ENCODE assay signal across 7 cellular contexts in the genomic region with DNA sequence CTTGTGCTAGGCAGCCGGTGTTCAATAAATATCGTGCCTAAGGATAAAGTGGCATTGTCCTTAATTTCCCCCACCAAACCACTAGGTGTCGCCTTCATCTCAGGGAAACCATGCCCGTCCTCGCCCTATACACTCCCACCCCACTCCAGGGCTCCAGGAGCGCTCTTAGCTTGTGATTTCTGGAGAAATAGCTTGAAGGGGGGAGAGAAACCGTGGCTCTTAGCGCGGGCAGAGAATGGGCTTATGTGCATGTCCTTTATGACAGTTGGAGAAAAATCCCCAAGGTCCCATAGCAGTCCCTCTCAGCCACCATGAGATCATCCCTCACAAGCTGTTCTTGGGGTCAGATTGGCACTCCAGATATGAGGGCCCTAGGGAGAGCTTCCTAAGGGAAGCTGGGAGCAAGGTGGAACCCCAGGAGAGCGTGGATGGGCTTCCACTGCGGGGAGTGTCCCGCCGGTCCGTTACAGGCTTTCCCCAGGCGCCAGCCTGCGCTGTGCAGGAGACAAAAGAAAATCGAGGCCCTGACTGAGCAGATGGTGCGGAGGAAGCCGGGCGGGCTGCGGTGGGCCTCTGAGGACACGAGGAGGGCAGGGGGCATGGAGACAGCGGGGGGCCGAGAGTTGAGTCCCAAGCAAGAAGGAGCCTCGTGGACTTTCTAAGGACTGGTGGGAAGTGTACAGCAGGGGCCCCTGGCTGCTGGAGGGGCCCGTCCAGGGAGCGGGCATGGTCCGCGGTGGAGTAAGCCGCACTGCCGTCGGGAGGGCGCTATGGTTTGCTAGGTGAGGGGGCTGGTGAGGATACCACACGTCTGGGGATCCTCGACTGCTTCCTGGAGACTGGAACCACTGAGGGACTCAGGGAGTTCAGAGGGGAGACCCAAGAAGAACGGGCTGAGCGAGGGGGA. TPM values are rescaled to one million over a fixed set of nuclear protein-coding genes. Genes with fewer than 3 reads are reported as not detected.
A peak's percentile ranks its signal among the peaks of the same experiment; 100 is the strongest.
DNase-seq lines count a peak whose midpoint lies in the region; ATAC-seq, FAIRE-seq and TF ChIP-seq lines count a peak whose summit lies in the region.

No MANE protein-coding gene starts in this region.

- no peaks in the 10 kb centered on the region for H3K36me3 ChIP-seq in hepatocyte (replicated peaks; ENCODE audit: insufficient read depth, low read depth)

- H3K4me1 Mint-ChIP-seq in T-helper 17 cell = peaks cover 23% of the 10 kb centered on the region

- DNase-seq in GM12892 (ENCODE audit: insufficient read length) (peak; percentile 69), NCI-H128 (lab: John Stamatoyannopoulos, UW; ENCODE audit: unreplicated experiment) (peak; percentile 47), T-helper 17 cell (peak in 2 of 3 donors; percentile 39 to 41), astrocyte of the hippocampus (ENCODE audit: low read depth, low spot score) (peak; percentile 91), hepatocyte (ENCODE audit: low spot score) (peak; percentile 90), putamen (ENCODE audit: low spot score) (peak; percentile 80)

- H3K4me2 ChIP-seq in hepatocyte = peak overlapping the region; percentile 91

- no peaks in the 10 kb centered on the region for H3K9me2 ChIP-seq in hepatocyte (replicated peaks; ENCODE audit: insufficient read depth)

- peak; percentile 95 for ATAC-seq in T-helper 17 cell
- no peak for ATAC-seq in GM21515 (IDR thresholded peaks at IDR 0.05; ENCODE audit: unreplicated experiment)

- H3K27me3 ChIP-seq in hepatocyte = no peaks in the 10 kb centered on the region

- H3K9me3 ChIP-seq in T-helper 17 cell (ENCODE audit: control insufficient read depth, low read length, poor library complexity, severe bottlenecking) (no peaks in the 10 kb centered on the region), hepatocyte (ENCODE audit: low read depth) (no peaks in the 10 kb centered on the region)

- peak overlapping the region; percentile 66 for H2AFZ ChIP-seq in hepatocyte

- no peak overlapping the region for H3K4me3 Mint-ChIP-seq in T-helper 17 cell

- TF ChIP-seq CTCF in hepatocyte (IDR thresholded peaks at IDR 0.05; ENCODE audit: poor library complexity) = peak; percentile 89

- FAIRE-seq in GM12892 (lab: Jason Lieb, UNC) = peak; percentile 98

- no peaks in the 10 kb centered on the region for H3K79me2 ChIP-seq in hepatocyte

- no peaks in the 10 kb centered on the region for H4K20me1 ChIP-seq in hepatocyte (ENCODE audit: insufficient read depth, poor library complexity, severe bottlenecking)

- no peak for TF ChIP-seq POLR2A in GM12892 (IDR thresholded peaks at IDR 0.05; ENCODE audit: low read depth, low read length)

- 48% methylated on average over 34 of the region's 37 CpGs for WGBS in hepatocyte (ENCODE audit: low lambda C conversion rate, missing lambda C conversion rate)

- H3K27me3 Mint-ChIP-seq in T-helper 17 cell = no peaks in the 10 kb centered on the region

- peaks cover 7% of the 10 kb centered on the region for H3K36me3 Mint-ChIP-seq in T-helper 17 cell (ENCODE audit: low read depth)

- H3K27ac Mint-ChIP-seq in T-helper 17 cell = no peak overlapping the region

- H3K4me3 ChIP-seq in hepatocyte = no peak overlapping the region

- peak overlapping the region; percentile 70 for H3K27ac ChIP-seq in hepatocyte

- H3K4me1 ChIP-seq in hepatocyte (ENCODE audit: insufficient read depth) = peaks cover 15% of the 10 kb centered on the region

RNA-seq across cellular contexts. Expression of a gene that starts 0.8 kb away (rescaled TPM):
- polyA plus RNA-seq in GM12892 (2012; ENCODE audit: missing spikeins) = 10.0 TPM
- total RNA-seq in T-helper 17 cell (1 to 10 TPM; 3.8 to 4.0 TPM), hepatocyte (12.8 and 13.9 TPM in 2 replicates)
- polyA plus RNA-seq in hepatocyte = 12.2 and 14.4 TPM in 2 replicates

RNA-seq across cellular contexts. Expression of a gene that starts 21.4 kb away (rescaled TPM):
- polyA plus RNA-seq in GM12892 (2012; ENCODE audit: missing spikeins) = 2.0 TPM
- total RNA-seq in T-helper 17 cell (under 1 TPM; 0.81 to 0.97 TPM), hepatocyte (0.10 and 1.4 TPM in 2 replicates)
- 0.55 and 0.63 TPM in 2 replicates for polyA plus RNA-seq in hepatocyte

RNA-seq across cellular contexts. Expression of a gene that starts 24.2 kb away (rescaled TPM):
- 47.4 TPM for polyA plus RNA-seq in GM12892 (2012; ENCODE audit: missing spikeins)
- total RNA-seq in T-helper 17 cell = 10 to 100 TPM; 15.0 to 20.5 TPM
- 31.9 and 45.7 TPM in 2 replicates for total RNA-seq in hepatocyte
- 81.4 and 87.3 TPM in 2 replicates for polyA plus RNA-seq in hepatocyte

RNA-seq across cellular contexts. Expression of a gene that starts 36.6 kb away (rescaled TPM):
- not detected for polyA plus RNA-seq in GM12892 (2012; ENCODE audit: missing spikeins)
- total RNA-seq in T-helper 17 cell (not detected), hepatocyte (not detected in 2 replicates)
- not detected in 2 replicates for polyA plus RNA-seq in hepatocyte

RNA-seq across cellular contexts. Expression of a gene that starts 37.9 kb away (rescaled TPM):
- polyA plus RNA-seq in GM12892 (2012; ENCODE audit: missing spikeins) = not detected
- total RNA-seq in T-helper 17 cell = not detected
- total RNA-seq in hepatocyte = not detected in 2 replicates
- 0.26 TPM in 1 of 2 replicates, not detected in the other for polyA plus RNA-seq in hepatocyte

Comparison
In these comparisons a context has a peak if more than half of its experiments do, and no peak if none do; other contexts are left out.
1. DNase-seq: peak in every context shown above with its lines; median percentile 91 in astrocyte of the hippocampus; 90 in hepatocyte; 80 in putamen; 69 in GM12892; 47 in NCI-H128; 40 in T-helper 17 cell.